ENCODE assay signal across 28 cellular contexts in the genomic region with DNA sequence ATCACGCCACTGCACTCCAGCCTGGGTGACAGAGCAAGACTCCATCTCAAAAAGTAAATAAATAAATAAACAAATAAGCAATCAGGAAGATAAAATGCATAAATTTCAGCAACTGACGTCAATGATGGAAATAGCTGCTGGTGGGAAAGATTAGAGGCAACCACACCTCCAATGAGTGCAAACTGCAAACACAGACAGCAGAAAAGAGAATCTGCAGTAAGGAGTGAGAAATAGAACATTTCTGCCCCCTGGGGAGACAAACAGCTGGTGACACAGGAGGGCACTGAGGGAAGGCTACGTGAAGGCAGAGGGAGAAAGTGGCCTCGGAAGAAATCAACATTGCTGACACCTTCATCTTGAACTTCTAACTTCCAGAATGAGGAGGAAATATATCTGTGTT. TPM values are rescaled to one million over a fixed set of nuclear protein-coding genes. Genes with fewer than 3 reads are reported as not detected.
DNase-seq lines count a peak whose midpoint lies in the region; ATAC-seq, FAIRE-seq and TF ChIP-seq lines count a peak whose summit lies in the region.
"Had no signal": no experiment of that assay in that cellular context is flagged by ENCODE, and none has a peak within 500 bp of the region (broad histone marks: within the 10 kb centered on the region; RNA-seq: fewer than 3 reads in every experiment).

No MANE protein-coding gene starts in this region.

- no peak overlapping the region for H3K27ac Mint-ChIP-seq in HFFc6

- H3K36me3 Mint-ChIP-seq in HFFc6 (ENCODE audit: low read depth) = no peaks in the 10 kb centered on the region

- no peak for TF ChIP-seq EP300 in SK-N-SH (IDR thresholded peaks at IDR 0.05; ENCODE audit: borderline replicate concordance in 1 of 2, low read depth in 1 of 2, low read length in 1 of 2)
- TF ChIP-seq EP300 in GM12878 (IDR thresholded peaks at IDR 0.05; ENCODE audit: borderline replicate concordance in 1 of 2, control insufficient read depth in 1 of 2, low read depth in 2 of 2, low read length in 2 of 2) = no peak

- peaks cover 13% of the 10 kb centered on the region for H3K4me1 Mint-ChIP-seq in HFFc6 (ENCODE audit: low read depth)

- no peak overlapping the region for H2BK5ac ChIP-seq in trophoblast cell (ENCODE audit: low read depth, low read length, poor library complexity)

- H3K4me3 Mint-ChIP-seq in HFFc6 = no peak overlapping the region
- H3K4me3 Mint-ChIP-seq: stimulated activated naive CD8-positive, alpha-beta T cell treated with anti-CD3 and anti-CD28 coated beads, Interleukin-15, amount 100 ng/mL, for 72 hours had no signal

- no peak overlapping the region for H3K9ac ChIP-seq in SK-N-SH
- no peak overlapping the region for H3K9ac ChIP-seq in GM12878 (ENCODE audit: control insufficient read depth, insufficient read depth, low read length)
- H3K9ac ChIP-seq in trophoblast cell (ENCODE audit: low read length) = no peak overlapping the region
- H3K9ac ChIP-seq: KMS-11 had no signal

- H4K12ac ChIP-seq in trophoblast cell (ENCODE audit: low read depth, low read length) = no peak overlapping the region

- TF ChIP-seq RAD21 in SK-N-SH (IDR thresholded peaks at IDR 0.05; ENCODE audit: low read length) (peak; percentile 38), GM12878 (IDR thresholded peaks at IDR 0.05; ENCODE audit: insufficient read depth, low read depth, low read length) (no peak)

- FAIRE-seq in GM12878 (lab: Jason Lieb, UNC) = no peak
- FAIRE-seq: D721Med had no signal

- no peak overlapping the region for H2BK120ac ChIP-seq in trophoblast cell (ENCODE audit: insufficient read depth, low read length, poor library complexity)

- in situ Hi-C loops in GM12878 (cut with MboI) = no loop called here

- ATAC-seq in SK-N-SH treated with all-trans-retinoic acid at 6 μM for 48 hours (no peak), GM12878 (peak; percentile 34; the same call in 2 of the 3 replicates), HG03175 (IDR thresholded peaks at IDR 0.05; ENCODE audit: unreplicated experiment) (no peak)
- ATAC-seq: heart left ventricle; naive thymus-derived CD4-positive, alpha-beta T cell; stimulated activated naive CD8-positive, alpha-beta T cell treated with anti-CD3 and anti-CD28 coated beads, Interleukin-15, amount 100 ng/mL, for 72 hours had no signal

- DNase-seq in SK-N-SH (no peak), GM12878 (ENCODE audit: low read depth, low spot score) (no peak), trophoblast cell (peak; percentile 41 to 79), KG1 (lab: John Stamatoyannopoulos, UW) (no peak), HFFc6 (no peak)
- DNase-seq: activated CD4-positive, alpha-beta T cell treated with anti-CD3 and anti-CD28 coated beads, Interleukin-2, amount 50 U/mL, for 48 hours; activated CD8-positive, alpha-beta memory T cell treated with anti-CD3 and anti-CD28 coated beads, Interleukin-2, amount 50 U/mL, for 48 hours; activated gamma-delta T cell treated with Interleukin-2 at 50 U/mL for 16 hours; C1 segment of cervical spinal cord; cortex of kidney; HCEC 1CT; heart left ventricle; mesendoderm; MV-4-11; naive thymus-derived CD4-positive, alpha-beta T cell; NCI-H2029; NCI-H510A; ovary; RPMI8226; spleen; stimulated activated CD4-positive, alpha-beta T cell treated with anti-CD3 and anti-CD28 coated beads, Interleukin-4, amount 100 ng/mL, for 1 hour; stimulated activated naive CD8-positive, alpha-beta T cell treated with anti-CD3 and anti-CD28 coated beads, Interleukin-15, amount 100 ng/mL, for 72 hours; upper lobe of left lung had no signal

- peaks cover 94% of the 10 kb centered on the region for H3K79me2 ChIP-seq in SK-N-SH (ENCODE audit: insufficient read depth)
- peaks cover 47% of the 10 kb centered on the region for H3K79me2 ChIP-seq in GM12878 (ENCODE audit: control insufficient read depth, insufficient read depth, low read length)
- H3K79me2 ChIP-seq in trophoblast cell (ENCODE audit: control insufficient read depth, insufficient read depth, low read length, poor library complexity) = peaks cover 12% of the 10 kb centered on the region

- no peak overlapping the region for H4K8ac ChIP-seq in trophoblast cell (ENCODE audit: low read depth, low read length)

- no TSS peak for BruUV-seq in GM12878 (replicated peaks; lab: Mats Ljungman, UMichigan)

- H4K91ac ChIP-seq in trophoblast cell (ENCODE audit: low read depth, low read length) = no peak overlapping the region

- POLR2A ChIA-PET in SK-N-SH (lab: Yijun Ruan, JAX) (no interaction called here), HEK293 (lab: Yijun Ruan, JAX) (no interaction called here), GM12878 (lab: Charles Lee) (no interaction called here)

- H3K4me2 ChIP-seq in SK-N-SH = no peak overlapping the region
- peak overlapping the region; percentile 4; the same call in 1 of the 2 replicates for H3K4me2 ChIP-seq in GM12878 (ENCODE audit: control insufficient read depth, insufficient read depth)
- H3K4me2 ChIP-seq in trophoblast cell (ENCODE audit: low read length) = no peak overlapping the region
- H3K4me2 ChIP-seq: KMS-11 had no signal

- no peak overlapping the region for H3K18ac ChIP-seq in trophoblast cell (ENCODE audit: low read length)

- H3K14ac ChIP-seq in trophoblast cell (ENCODE audit: low read length) = no peak overlapping the region

- H2AFZ ChIP-seq in SK-N-SH (ENCODE audit: low read depth) = no peak overlapping the region
- H2AFZ ChIP-seq in GM12878 (ENCODE audit: control insufficient read depth, low read depth, low read length) = no peak overlapping the region
- no peak overlapping the region for H2AFZ ChIP-seq in trophoblast cell (ENCODE audit: insufficient read depth, low read length, poor library complexity)

- intact Hi-C loops in GM12878 (cut with micrococcal nuclease; ENCODE audit: unreplicated experiment) = no loop called here

- peaks cover 35% of the 10 kb centered on the region; the same call in 1 of the 2 replicates for H4K20me1 ChIP-seq in SK-N-SH (ENCODE audit: insufficient read depth)
- H4K20me1 ChIP-seq in GM12878 (ENCODE audit: control insufficient read depth, insufficient read depth) = no peaks in the 10 kb centered on the region; the same call in 1 of the 2 replicates

- H2BK12ac ChIP-seq in trophoblast cell (ENCODE audit: low read length) = no peak overlapping the region

- H3K27ac ChIP-seq in SK-N-SH (ENCODE audit: low read depth in 2 of 2, low read length in 1 of 2) (no peak overlapping the region), HEK293 (ENCODE audit: extremely low read depth, low read depth, low read length) (no peak overlapping the region), GM12878 (ENCODE audit: control insufficient read depth, insufficient read depth) (no peak overlapping the region), trophoblast cell (ENCODE audit: low read depth, low read length) (no peak overlapping the region)
- H3K27ac ChIP-seq: heart left ventricle, KMS-11, ovary, spleen, upper lobe of left lung had no signal

- no peaks in the 10 kb centered on the region for H3K27me3 Mint-ChIP-seq in HFFc6 (ENCODE audit: insufficient read depth)
- H3K27me3 Mint-ChIP-seq: naive thymus-derived CD4-positive, alpha-beta T cell; stimulated activated naive CD8-positive, alpha-beta T cell treated with anti-CD3 and anti-CD28 coated beads, Interleukin-15, amount 100 ng/mL, for 72 hours had no signal

- H3K27me3 ChIP-seq in SK-N-SH (ENCODE audit: insufficient read depth) = no peaks in the 10 kb centered on the region
- no peaks in the 10 kb centered on the region for H3K27me3 ChIP-seq in GM12878 (replicated peaks in 1 of 2; ENCODE audit: control insufficient read depth in 2 of 2, insufficient read depth in 2 of 2, low read length in 1 of 2)
- no peaks in the 10 kb centered on the region for H3K27me3 ChIP-seq in trophoblast cell (ENCODE audit: insufficient read depth, low read length)
- H3K27me3 ChIP-seq: heart left ventricle, ovary, spleen, upper lobe of left lung had no signal

- 87% methylated on average over 4 of the region's 4 CpGs for WGBS in SK-N-SH (ENCODE audit: low lambda C conversion rate)
- WGBS in GM12878 (ENCODE audit: insufficient coverage, insufficient replicate concordance, low lambda C conversion rate, missing lambda C conversion rate) = 63% methylated on average over 4 of the region's 4 CpGs
- no CpG with 5 or more reads among the region's 4 CpGs for WGBS in trophoblast cell (ENCODE audit: extremely low coverage, insufficient coverage, insufficient read length)

- peak overlapping the region; percentile 51 for H3K4ac ChIP-seq in trophoblast cell (ENCODE audit: low read depth, low read length)

- TF ChIP-seq CTCF in SK-N-SH (IDR thresholded peaks at IDR 0.05) = no peak
- TF ChIP-seq CTCF in HEK293 (tag by site-specific recombination; IDR thresholded peaks at IDR 0.05) = no peak
- TF ChIP-seq CTCF in GM12878 (IDR thresholded peaks at IDR 0.05 in 2 of 3, conservative IDR thresholded peaks at IDR 0.05 in 1 of 3; ENCODE audit: control insufficient read depth in 2 of 3, extremely low read depth in 1 of 3, insufficient read depth in 1 of 3, low read depth in 3 of 3, low read length in 3 of 3) = no peak
- TF ChIP-seq CTCF in HFFc6 (IDR thresholded peaks at IDR 0.05) = no peak

- RAD21 ChIA-PET in GM12878 (lab: Charles Lee; ENCODE audit: unreplicated experiment) = no interaction called here

- peaks cover 5 to 7% of the 10 kb centered on the region in 2 experiments; a peak in 2 of 4 replicates for H3K4me1 ChIP-seq in SK-N-SH (ENCODE audit: control insufficient read depth in 1 of 2, insufficient read depth in 2 of 2, low read depth in 1 of 2, low read length in 1 of 2)
- H3K4me1 ChIP-seq in HEK293 (ENCODE audit: control insufficient read depth, insufficient read depth, low read length) = 0 out of 2 replicates have a peak, but pooled peaks cover 2% of the 10 kb centered on the region
- peaks cover 2% of the 10 kb centered on the region for H3K4me1 ChIP-seq in GM12878 (ENCODE audit: control insufficient read depth, insufficient read depth, low read length)
- H3K4me1 ChIP-seq in trophoblast cell (ENCODE audit: control insufficient read depth in 1 of 2, insufficient read depth in 2 of 2, low read length in 2 of 2) = peaks cover 5 to 6% of the 10 kb centered on the region in 2 experiments

- H3K9me3 ChIP-seq in SK-N-SH (no peaks in the 10 kb centered on the region), HEK293 (ENCODE audit: control insufficient read depth, insufficient read depth, low read depth, low read length) (no peaks in the 10 kb centered on the region), GM12878 (replicated peaks; ENCODE audit: control insufficient read depth, insufficient read depth, low read length) (no peaks in the 10 kb centered on the region), trophoblast cell (ENCODE audit: insufficient read depth, low read depth, low read length) (no peaks in the 10 kb centered on the region)
- H3K9me3 ChIP-seq: heart left ventricle, ovary, spleen, upper lobe of left lung had no signal

- peaks cover 15% of the 10 kb centered on the region for H3F3A ChIP-seq in SK-N-SH (replicated peaks; ENCODE audit: insufficient read depth)

- H3K23ac ChIP-seq in trophoblast cell (ENCODE audit: low read length) = no peak overlapping the region

- H3K36me3 ChIP-seq in SK-N-SH (replicated peaks in 1 of 2; ENCODE audit: control insufficient read depth in 1 of 2, insufficient read depth in 2 of 2, low read length in 1 of 2) (peaks cover 0 to 3% of the 10 kb centered on the region in 2 experiments), HEK293 (ENCODE audit: control insufficient read depth in 2 of 2, insufficient read depth in 1 of 2, low read length in 2 of 2) (no peaks in the 10 kb centered on the region), GM12878 (ENCODE audit: control insufficient read depth in 2 of 2, insufficient read depth in 2 of 2, low read length in 1 of 2) (no peaks in the 10 kb centered on the region; a peak in 1 of 4 replicates), trophoblast cell (ENCODE audit: control insufficient read depth in 1 of 2, insufficient read depth in 2 of 2, low read length in 2 of 2) (no peaks in the 10 kb centered on the region)
- H3K36me3 ChIP-seq: heart left ventricle, ovary, spleen, upper lobe of left lung had no signal

- H3K4me3 ChIP-seq in SK-N-SH (ENCODE audit: low read depth in 2 of 2, low read length in 1 of 2) (no peak overlapping the region), HEK293 (ENCODE audit: low read depth, low read length) (no peak overlapping the region), GM12878 (no peak overlapping the region), trophoblast cell (ENCODE audit: low read depth, low read length) (no peak overlapping the region)
- H3K4me3 ChIP-seq: heart left ventricle, ovary, spleen, upper lobe of left lung had no signal

- H3K79me1 ChIP-seq in trophoblast cell (ENCODE audit: low read length) = no peaks in the 10 kb centered on the region

- SMC1A ChIA-PET in GM12878 (lab: Charles Lee; ENCODE audit: uncharacterized antibody, unreplicated experiment) = no interaction called here

- CTCF ChIA-PET in SK-N-SH (lab: Yijun Ruan, JAX) = interaction anchor here (0.6 to 5.9 kb wide), 3 partner anchors 48 to 53 kb away, joined by 3 to 26 read pairs (median 3); no protein-coding TSS in a partner anchor
- CTCF ChIA-PET in HEK293 (lab: Yijun Ruan, JAX) = interaction anchor here (1.3 to 1.9 kb wide), 2 partner anchors 48 to 68 kb away, joined by 4 to 6 read pairs; no protein-coding TSS in a partner anchor
- CTCF ChIA-PET in GM12878 (lab: Yijun Ruan, JAX) = no interaction called here

- H3K9me2 ChIP-seq in SK-N-SH = no peaks in the 10 kb centered on the region

- no peak overlapping the region for H2AK5ac ChIP-seq in trophoblast cell (ENCODE audit: low read length)

- no peaks in the 10 kb centered on the region for H3K9me3 Mint-ChIP-seq in HFFc6
- H3K9me3 Mint-ChIP-seq: naive thymus-derived CD4-positive, alpha-beta T cell; stimulated activated naive CD8-positive, alpha-beta T cell treated with anti-CD3 and anti-CD28 coated beads, Interleukin-15, amount 100 ng/mL, for 72 hours had no signal

- no peak for TF ChIP-seq POLR2A in GM12878 (IDR thresholded peaks at IDR 0.05; ENCODE audit: low read depth, low read length)

RNA-seq across cellular contexts. Expression of gene PI4KA, which starts 6.5 kb away (rescaled TPM):
- polyA plus RNA-seq in SK-N-SH (2012; rRNA removed) = 26.3 and 30.0 TPM in 2 replicates
- polyA plus RNA-seq in SK-N-SH (2012; cell fraction: cytosol; rRNA removed) = 14.2 and 19.4 TPM in 2 replicates
- 77.8 and 105 TPM in 2 replicates for polyA plus RNA-seq in SK-N-SH (2012; cell fraction: nucleus; rRNA removed)
- total RNA-seq in GM12878 (2013; cell fraction: nucleolus; rRNA removed) = 146 and 160 TPM in 2 replicates
- 54.8 and 60.9 TPM in 2 replicates for total RNA-seq in GM12878 (2014; rRNA removed)
- 20.4 and 28.9 TPM in 2 replicates for total RNA-seq in GM12878 (2014; rRNA removed; fragmentation: Illumina TruSeq; extraction: Trizol)
- 69.9 and 78.4 TPM in 2 replicates for total RNA-seq in GM12878 (2021)
- polyA plus RNA-seq in GM12878 (2011; ENCODE audit: low read depth) = 25.7 TPM
- 16.3 and 38.1 TPM in 2 replicates for polyA plus RNA-seq in GM12878 (2011; rRNA removed)
- polyA plus RNA-seq in GM12878 (2011; cell fraction: cytosol; rRNA removed) = 36.1 and 36.6 TPM in 2 replicates
- 98.4 and 116 TPM in 2 replicates for polyA plus RNA-seq in GM12878 (2011; cell fraction: nucleus; rRNA removed)
- polyA plus RNA-seq in GM12878 (2012) = 37.0 and 39.2 TPM in 2 replicates
- 28.0 and 39.7 TPM in 2 replicates for polyA plus RNA-seq in GM12878 (2014; fragmentation: Illumina TruSeq; extraction: Trizol)
- polyA plus RNA-seq in GM12878 (2014; fragmentation: Nextera tagmentation; extraction: Ambion mirVana) = 1 to 10 TPM; 4.2 to 6.1 TPM
- 44.6 and 55.3 TPM in 2 replicates for polyA plus RNA-seq in GM12878 (2014; rRNA removed)
- 10 to 100 TPM; 45.7 to 49.2 TPM for polyA plus RNA-seq in GM12878 (2016; fragmentation: Nextera tagmentation; extraction: Ambion mirVana)
- 73.0 and 92.6 TPM in 2 replicates for polyA minus RNA-seq in GM12878 (2011; rRNA and poly(A)+ RNA removed)
- 25.9 and 32.1 TPM in 2 replicates for polyA minus RNA-seq in GM12878 (2011; cell fraction: cytosol; rRNA and poly(A)+ RNA removed)
- polyA minus RNA-seq in GM12878 (2011; cell fraction: nucleus; rRNA and poly(A)+ RNA removed) = 55.5 and 106 TPM in 2 replicates
- 29.7 and 32.4 TPM in 2 replicates for polyA plus RNA-seq in trophoblast cell (2013)
- 10 to 100 TPM; 51.0 to 61.3 (median 57.2) TPM for total RNA-seq in HFFc6 (2021; fragmentation: NEBNext Ultra II Directional; extraction: Animal tissue kit (Norgen Biotek cat#: 25700))

RNA-seq across cellular contexts. Expression of gene SNAP29, which starts 6.7 kb away (rescaled TPM):
- 35.7 and 37.3 TPM in 2 replicates for polyA plus RNA-seq in SK-N-SH (2012; rRNA removed)
- polyA plus RNA-seq in SK-N-SH (2012; cell fraction: cytosol; rRNA removed) = 33.8 and 36.0 TPM in 2 replicates
- polyA plus RNA-seq in SK-N-SH (2012; cell fraction: nucleus; rRNA removed) = 15.5 and 21.5 TPM in 2 replicates
- 6.7 and 9.8 TPM in 2 replicates for total RNA-seq in GM12878 (2013; cell fraction: nucleolus; rRNA removed)
- 12.3 and 14.6 TPM in 2 replicates for total RNA-seq in GM12878 (2014; rRNA removed)
- total RNA-seq in GM12878 (2014; rRNA removed; fragmentation: Illumina TruSeq; extraction: Trizol) = 13.8 and 14.6 TPM in 2 replicates
- total RNA-seq in GM12878 (2021) = 23.2 and 23.6 TPM in 2 replicates
- polyA plus RNA-seq in GM12878 (2011; ENCODE audit: low read depth) = 5.8 TPM
- polyA plus RNA-seq in GM12878 (2011; rRNA removed) = 32.2 and 36.9 TPM in 2 replicates
- 20.0 and 21.8 TPM in 2 replicates for polyA plus RNA-seq in GM12878 (2011; cell fraction: cytosol; rRNA removed)
- polyA plus RNA-seq in GM12878 (2011; cell fraction: nucleus; rRNA removed) = 12.0 and 12.9 TPM in 2 replicates
- 13.7 and 14.5 TPM in 2 replicates for polyA plus RNA-seq in GM12878 (2012)
- 45.7 and 75.2 TPM in 2 replicates for polyA plus RNA-seq in GM12878 (2014; fragmentation: Illumina TruSeq; extraction: Trizol)
- 1 to 10 TPM; 4.7 to 8.2 TPM for polyA plus RNA-seq in GM12878 (2014; fragmentation: Nextera tagmentation; extraction: Ambion mirVana)
- 32.7 and 33.6 TPM in 2 replicates for polyA plus RNA-seq in GM12878 (2014; rRNA removed)
- polyA plus RNA-seq in GM12878 (2016; fragmentation: Nextera tagmentation; extraction: Ambion mirVana) = 10 to 100 TPM; 38.0 to 42.0 TPM
- 10.6 and 12.0 TPM in 2 replicates for polyA minus RNA-seq in GM12878 (2011; rRNA and poly(A)+ RNA removed)
- polyA minus RNA-seq in GM12878 (2011; cell fraction: cytosol; rRNA and poly(A)+ RNA removed) = 4.8 and 5.5 TPM in 2 replicates
- polyA minus RNA-seq in GM12878 (2011; cell fraction: nucleus; rRNA and poly(A)+ RNA removed) = 3.9 and 5.6 TPM in 2 replicates
- 42.7 and 45.7 TPM in 2 replicates for polyA plus RNA-seq in trophoblast cell (2013)
- total RNA-seq in HFFc6 (2021; fragmentation: NEBNext Ultra II Directional; extraction: Animal tissue kit (Norgen Biotek cat#: 25700)) = 10 to 100 TPM; 34.2 to 40.7 (median 38.0) TPM

Comparison
In these comparisons a context has a peak if more than half of its experiments do, and no peak if none do; other contexts are left out.
1. DNase-seq: peak in trophoblast cell (2 of 2); none in SK-N-SH (single experiment), GM12878 (single experiment), KG1 (single experiment) and HFFc6 (single experiment).